ENCODE assay signal across 1 cellular context in genomic region chr1:83999316-83999819, GRCh38.
A peak's percentile ranks its signal among the peaks of the same experiment; 100 is the strongest.
TF ChIP-seq lines count a peak whose summit lies in the region.

No MANE protein-coding gene starts in this region.

TF ChIP-seq in GM12878, 131 proteins besides CTCF, POLR2A, EP300 and RAD21 (continued from another document):
- no peak for TF ChIP-seq ZBTB4 (CRISPR knock-in tag; IDR thresholded peaks at IDR 0.05)
- TF ChIP-seq ZBTB33 (IDR thresholded peaks at IDR 0.05) = no peak
- TF ChIP-seq HDAC6 (IDR thresholded peaks at IDR 0.05; ENCODE audit: unreplicated experiment) = no peak
- no peak for TF ChIP-seq CREM (IDR thresholded peaks at IDR 0.05; ENCODE audit: low read depth)
- TF ChIP-seq WRNIP1 (IDR thresholded peaks at IDR 0.05; ENCODE audit: borderline replicate concordance, low read depth, low read length) = no peak
- no peak for TF ChIP-seq RCOR1 (conservative IDR thresholded peaks at IDR 0.05; ENCODE audit: low read depth, low read length)
- TF ChIP-seq TBL1XR1 (IDR thresholded peaks at IDR 0.05; ENCODE audit: low read depth, low read length) = no peak
- no peak for TF ChIP-seq EZH2 (IDR thresholded peaks at IDR 0.05; ENCODE audit: borderline replicate concordance, control insufficient read depth, low read depth, low read length)
- no peak for TF ChIP-seq ELK1 (IDR thresholded peaks at IDR 0.05; ENCODE audit: low read depth, low read length)
- TF ChIP-seq PML (IDR thresholded peaks at IDR 0.05; ENCODE audit: low read length) = no peak
- no peak for TF ChIP-seq NBN (IDR thresholded peaks at IDR 0.05)
- 0 out of 2 replicates have a peak, but pooled peaks have one; percentile 16 for TF ChIP-seq SREBF1 (IDR thresholded peaks at IDR 0.05; ENCODE audit: low read length)
